In genomic region chr6:156777866-156778614, GRCh38 we compare ENCODE assay signal across 1 cellular context.
TF ChIP-seq lines count a peak whose summit lies in the region.

No MANE protein-coding gene starts in this region.

TF ChIP-seq in K562, 482 proteins besides CTCF, POLR2A, EP300 and RAD21 (continued from another document and continues in another):
- TF ChIP-seq NKRF (IDR thresholded peaks at IDR 0.05; ENCODE audit: borderline replicate concordance) (peak; percentile 50; the same call in 1 of the 2 replicates), SIN3A (IDR thresholded peaks at IDR 0.05; ENCODE audit: borderline replicate concordance in 2 of 2, control insufficient read depth in 1 of 2, low read depth in 2 of 2, low read length in 2 of 2) (no peak; a peak in 1 of 4 replicates), SREBF1 (IDR thresholded peaks at IDR 0.05; ENCODE audit: borderline replicate concordance, low read depth, low read length) (no peak), ELF2 (CRISPR knock-in tag; IDR thresholded peaks at IDR 0.05) (no peak), NBN (IDR thresholded peaks at IDR 0.05; ENCODE audit: low read depth) (peak; percentile 44; the same call in 1 of the 2 replicates), SAFB2 (IDR thresholded peaks at IDR 0.05; ENCODE audit: borderline replicate concordance, low read depth, low read length, severe bottlenecking) (no peak), LEF1 (IDR thresholded peaks at IDR 0.05) (no peak), TBP (optimal IDR thresholded peaks at IDR 0.05; ENCODE audit: low read depth, low read length) (peak; percentile 15), ZNF707 (CRISPR knock-in tag; conservative IDR thresholded peaks at IDR 0.05) (no peak), KDM5B (IDR thresholded peaks at IDR 0.05; ENCODE audit: insufficient replicate concordance, low read depth, low read length) (no peak), HIVEP1 (CRISPR knock-in tag; IDR thresholded peaks at IDR 0.05) (no peak), ZNF280A (IDR thresholded peaks at IDR 0.05; ENCODE audit: low read depth, partially characterized antibody) (no peak), ARID1B (IDR thresholded peaks at IDR 0.05) (peak; percentile 38), RB1 (IDR thresholded peaks at IDR 0.05; ENCODE audit: low read depth) (peak; percentile 58), ARID3A (IDR thresholded peaks at IDR 0.05; ENCODE audit: borderline replicate concordance, low read depth, low read length) (no peak), CREB3 (tag; conservative IDR thresholded peaks at IDR 0.05; ENCODE audit: low read depth) (no peak), ZNF143 (CRISPR knock-in tag; IDR thresholded peaks at IDR 0.05) (0 out of 2 replicates have a peak, but pooled peaks have one; percentile 31), GABPB1 (CRISPR knock-in tag; IDR thresholded peaks at IDR 0.05) (no peak; the same call in 1 of the 2 replicates), MEF2A (IDR thresholded peaks at IDR 0.05; ENCODE audit: control insufficient read depth, low read depth, low read length) (no peak), ASH1L (IDR thresholded peaks at IDR 0.05; ENCODE audit: borderline replicate concordance, low read depth, partially characterized antibody) (no peak), ZNF696 (CRISPR knock-in tag; conservative IDR thresholded peaks at IDR 0.05) (no peak), SMAD2 (IDR thresholded peaks at IDR 0.05; ENCODE audit: low read depth, low read length) (no peak), POLR2G (IDR thresholded peaks at IDR 0.05; ENCODE audit: low read depth, low read length) (peak; percentile 77), ZEB2 (IDR thresholded peaks at IDR 0.05) (no peak), PCBP2 (IDR thresholded peaks at IDR 0.05; ENCODE audit: low read depth, low read length, poor library complexity, severe bottlenecking) (no peak)
- TF ChIP-seq, protein P1, sequence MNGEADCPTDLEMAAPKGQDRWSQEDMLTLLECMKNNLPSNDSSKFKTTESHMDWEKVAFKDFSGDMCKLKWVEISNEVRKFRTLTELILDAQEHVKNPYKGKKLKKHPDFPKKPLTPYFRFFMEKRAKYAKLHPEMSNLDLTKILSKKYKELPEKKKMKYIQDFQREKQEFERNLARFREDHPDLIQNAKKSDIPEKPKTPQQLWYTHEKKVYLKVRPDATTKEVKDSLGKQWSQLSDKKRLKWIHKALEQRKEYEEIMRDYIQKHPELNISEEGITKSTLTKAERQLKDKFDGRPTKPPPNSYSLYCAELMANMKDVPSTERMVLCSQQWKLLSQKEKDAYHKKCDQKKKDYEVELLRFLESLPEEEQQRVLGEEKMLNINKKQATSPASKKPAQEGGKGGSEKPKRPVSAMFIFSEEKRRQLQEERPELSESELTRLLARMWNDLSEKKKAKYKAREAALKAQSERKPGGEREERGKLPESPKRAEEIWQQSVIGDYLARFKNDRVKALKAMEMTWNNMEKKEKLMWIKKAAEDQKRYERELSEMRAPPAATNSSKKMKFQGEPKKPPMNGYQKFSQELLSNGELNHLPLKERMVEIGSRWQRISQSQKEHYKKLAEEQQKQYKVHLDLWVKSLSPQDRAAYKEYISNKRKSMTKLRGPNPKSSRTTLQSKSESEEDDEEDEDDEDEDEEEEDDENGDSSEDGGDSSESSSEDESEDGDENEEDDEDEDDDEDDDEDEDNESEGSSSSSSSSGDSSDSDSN (IDR thresholded peaks at IDR 0.05; ENCODE audit: borderline replicate concordance in 1 of 2, low read depth in 2 of 2, low read length in 2 of 2), result peak; percentile 68 to 88; a peak in 3 of 4 replicates
- TF ChIP-seq, protein P2, sequence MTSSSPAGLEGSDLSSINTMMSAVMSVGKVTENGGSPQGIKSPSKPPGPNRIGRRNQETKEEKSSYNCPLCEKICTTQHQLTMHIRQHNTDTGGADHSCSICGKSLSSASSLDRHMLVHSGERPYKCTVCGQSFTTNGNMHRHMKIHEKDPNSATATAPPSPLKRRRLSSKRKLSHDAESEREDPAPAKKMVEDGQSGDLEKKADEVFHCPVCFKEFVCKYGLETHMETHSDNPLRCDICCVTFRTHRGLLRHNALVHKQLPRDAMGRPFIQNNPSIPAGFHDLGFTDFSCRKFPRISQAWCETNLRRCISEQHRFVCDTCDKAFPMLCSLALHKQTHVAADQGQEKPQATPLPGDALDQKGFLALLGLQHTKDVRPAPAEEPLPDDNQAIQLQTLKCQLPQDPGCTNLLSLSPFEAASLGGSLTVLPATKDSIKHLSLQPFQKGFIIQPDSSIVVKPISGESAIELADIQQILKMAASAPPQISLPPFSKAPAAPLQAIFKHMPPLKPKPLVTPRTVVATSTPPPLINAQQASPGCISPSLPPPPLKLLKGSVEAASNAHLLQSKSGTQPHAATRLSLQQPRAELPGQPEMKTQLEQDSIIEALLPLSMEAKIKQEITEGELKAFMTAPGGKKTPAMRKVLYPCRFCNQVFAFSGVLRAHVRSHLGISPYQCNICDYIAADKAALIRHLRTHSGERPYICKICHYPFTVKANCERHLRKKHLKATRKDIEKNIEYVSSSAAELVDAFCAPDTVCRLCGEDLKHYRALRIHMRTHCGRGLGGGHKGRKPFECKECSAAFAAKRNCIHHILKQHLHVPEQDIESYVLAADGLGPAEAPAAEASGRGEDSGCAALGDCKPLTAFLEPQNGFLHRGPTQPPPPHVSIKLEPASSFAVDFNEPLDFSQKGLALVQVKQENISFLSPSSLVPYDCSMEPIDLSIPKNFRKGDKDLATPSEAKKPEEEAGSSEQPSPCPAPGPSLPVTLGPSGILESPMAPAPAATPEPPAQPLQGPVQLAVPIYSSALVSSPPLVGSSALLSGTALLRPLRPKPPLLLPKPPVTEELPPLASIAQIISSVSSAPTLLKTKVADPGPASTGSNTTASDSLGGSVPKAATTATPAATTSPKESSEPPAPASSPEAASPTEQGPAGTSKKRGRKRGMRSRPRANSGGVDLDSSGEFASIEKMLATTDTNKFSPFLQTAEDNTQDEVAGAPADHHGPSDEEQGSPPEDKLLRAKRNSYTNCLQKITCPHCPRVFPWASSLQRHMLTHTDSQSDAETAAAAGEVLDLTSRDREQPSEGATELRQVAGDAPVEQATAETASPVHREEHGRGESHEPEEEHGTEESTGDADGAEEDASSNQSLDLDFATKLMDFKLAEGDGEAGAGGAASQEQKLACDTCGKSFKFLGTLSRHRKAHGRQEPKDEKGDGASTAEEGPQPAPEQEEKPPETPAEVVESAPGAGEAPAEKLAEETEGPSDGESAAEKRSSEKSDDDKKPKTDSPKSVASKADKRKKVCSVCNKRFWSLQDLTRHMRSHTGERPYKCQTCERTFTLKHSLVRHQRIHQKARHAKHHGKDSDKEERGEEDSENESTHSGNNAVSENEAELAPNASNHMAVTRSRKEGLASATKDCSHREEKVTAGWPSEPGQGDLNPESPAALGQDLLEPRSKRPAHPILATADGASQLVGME (CRISPR knock-in tag; IDR thresholded peaks at IDR 0.05), result peak; percentile 70; the same call in 1 of the 2 replicates
- TF ChIP-seq, protein P3, sequence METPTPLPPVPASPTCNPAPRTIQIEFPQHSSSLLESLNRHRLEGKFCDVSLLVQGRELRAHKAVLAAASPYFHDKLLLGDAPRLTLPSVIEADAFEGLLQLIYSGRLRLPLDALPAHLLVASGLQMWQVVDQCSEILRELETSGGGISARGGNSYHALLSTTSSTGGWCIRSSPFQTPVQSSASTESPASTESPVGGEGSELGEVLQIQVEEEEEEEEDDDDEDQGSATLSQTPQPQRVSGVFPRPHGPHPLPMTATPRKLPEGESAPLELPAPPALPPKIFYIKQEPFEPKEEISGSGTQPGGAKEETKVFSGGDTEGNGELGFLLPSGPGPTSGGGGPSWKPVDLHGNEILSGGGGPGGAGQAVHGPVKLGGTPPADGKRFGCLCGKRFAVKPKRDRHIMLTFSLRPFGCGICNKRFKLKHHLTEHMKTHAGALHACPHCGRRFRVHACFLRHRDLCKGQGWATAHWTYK (CRISPR knock-in tag; IDR thresholded peaks at IDR 0.05), result peak; percentile 73
- TF ChIP-seq, protein P4, sequence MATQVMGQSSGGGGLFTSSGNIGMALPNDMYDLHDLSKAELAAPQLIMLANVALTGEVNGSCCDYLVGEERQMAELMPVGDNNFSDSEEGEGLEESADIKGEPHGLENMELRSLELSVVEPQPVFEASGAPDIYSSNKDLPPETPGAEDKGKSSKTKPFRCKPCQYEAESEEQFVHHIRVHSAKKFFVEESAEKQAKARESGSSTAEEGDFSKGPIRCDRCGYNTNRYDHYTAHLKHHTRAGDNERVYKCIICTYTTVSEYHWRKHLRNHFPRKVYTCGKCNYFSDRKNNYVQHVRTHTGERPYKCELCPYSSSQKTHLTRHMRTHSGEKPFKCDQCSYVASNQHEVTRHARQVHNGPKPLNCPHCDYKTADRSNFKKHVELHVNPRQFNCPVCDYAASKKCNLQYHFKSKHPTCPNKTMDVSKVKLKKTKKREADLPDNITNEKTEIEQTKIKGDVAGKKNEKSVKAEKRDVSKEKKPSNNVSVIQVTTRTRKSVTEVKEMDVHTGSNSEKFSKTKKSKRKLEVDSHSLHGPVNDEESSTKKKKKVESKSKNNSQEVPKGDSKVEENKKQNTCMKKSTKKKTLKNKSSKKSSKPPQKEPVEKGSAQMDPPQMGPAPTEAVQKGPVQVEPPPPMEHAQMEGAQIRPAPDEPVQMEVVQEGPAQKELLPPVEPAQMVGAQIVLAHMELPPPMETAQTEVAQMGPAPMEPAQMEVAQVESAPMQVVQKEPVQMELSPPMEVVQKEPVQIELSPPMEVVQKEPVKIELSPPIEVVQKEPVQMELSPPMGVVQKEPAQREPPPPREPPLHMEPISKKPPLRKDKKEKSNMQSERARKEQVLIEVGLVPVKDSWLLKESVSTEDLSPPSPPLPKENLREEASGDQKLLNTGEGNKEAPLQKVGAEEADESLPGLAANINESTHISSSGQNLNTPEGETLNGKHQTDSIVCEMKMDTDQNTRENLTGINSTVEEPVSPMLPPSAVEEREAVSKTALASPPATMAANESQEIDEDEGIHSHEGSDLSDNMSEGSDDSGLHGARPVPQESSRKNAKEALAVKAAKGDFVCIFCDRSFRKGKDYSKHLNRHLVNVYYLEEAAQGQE (CRISPR knock-in tag; IDR thresholded peaks at IDR 0.05; ENCODE audit: low read depth), result peak; percentile 54; the same call in 1 of the 2 replicates
- TF ChIP-seq, protein P5, sequence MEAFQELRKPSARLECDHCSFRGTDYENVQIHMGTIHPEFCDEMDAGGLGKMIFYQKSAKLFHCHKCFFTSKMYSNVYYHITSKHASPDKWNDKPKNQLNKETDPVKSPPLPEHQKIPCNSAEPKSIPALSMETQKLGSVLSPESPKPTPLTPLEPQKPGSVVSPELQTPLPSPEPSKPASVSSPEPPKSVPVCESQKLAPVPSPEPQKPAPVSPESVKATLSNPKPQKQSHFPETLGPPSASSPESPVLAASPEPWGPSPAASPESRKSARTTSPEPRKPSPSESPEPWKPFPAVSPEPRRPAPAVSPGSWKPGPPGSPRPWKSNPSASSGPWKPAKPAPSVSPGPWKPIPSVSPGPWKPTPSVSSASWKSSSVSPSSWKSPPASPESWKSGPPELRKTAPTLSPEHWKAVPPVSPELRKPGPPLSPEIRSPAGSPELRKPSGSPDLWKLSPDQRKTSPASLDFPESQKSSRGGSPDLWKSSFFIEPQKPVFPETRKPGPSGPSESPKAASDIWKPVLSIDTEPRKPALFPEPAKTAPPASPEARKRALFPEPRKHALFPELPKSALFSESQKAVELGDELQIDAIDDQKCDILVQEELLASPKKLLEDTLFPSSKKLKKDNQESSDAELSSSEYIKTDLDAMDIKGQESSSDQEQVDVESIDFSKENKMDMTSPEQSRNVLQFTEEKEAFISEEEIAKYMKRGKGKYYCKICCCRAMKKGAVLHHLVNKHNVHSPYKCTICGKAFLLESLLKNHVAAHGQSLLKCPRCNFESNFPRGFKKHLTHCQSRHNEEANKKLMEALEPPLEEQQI (IDR thresholded peaks at IDR 0.05), result no peak
